8 cellular contexts compared by ENCODE assay signal in genomic region chr11:128695539-128696221, GRCh38. TPM values are rescaled to one million over a fixed set of nuclear protein-coding genes. Genes with fewer than 3 reads are reported as not detected.
DNase-seq lines count a peak whose midpoint lies in the region; ATAC-seq, FAIRE-seq and TF ChIP-seq lines count a peak whose summit lies in the region.

No MANE protein-coding gene starts in this region.

- peaks cover 0 to 2% of the 10 kb centered on the region in 2 donors for H3K27me3 Mint-ChIP-seq in T-cell

- peak overlapping the region; percentile 90 to 94 (median 91) for H3K4me3 Mint-ChIP-seq in T-cell

- peak in 21 of 34 experiments; percentile 22 to 61 (median 41) for DNase-seq in T-cell
- DNase-seq in esophagus squamous epithelium (lab: John Stamatoyannopoulos, UW) = no peak
- DNase-seq in pancreas = no peak
- no peak for DNase-seq in AG08396 (ENCODE audit: low spot score)
- no peak for DNase-seq in COLO829 (ENCODE audit: low spot score)
- DNase-seq in cerebellum (ENCODE audit: low spot score) = no peak

- peaks cover 0 to 78% (median 5%) of the 10 kb centered on the region in 4 donors for H3K27me3 ChIP-seq in esophagus squamous epithelium
- H3K27me3 ChIP-seq in pancreas = peaks cover 0 to 10% (median 0%) of the 10 kb centered on the region in 4 donors

- CTCF ChIA-PET in T-cell (lab: Charles Lee) = interaction anchor here in 1 of 2 donors (0.7 to 1.2 kb wide), 7 partner anchors 9 to 523 kb away, joined by 3 to 10 read pairs (median 3); no protein-coding TSS in a partner anchor

- POLR2A ChIA-PET in T-cell (lab: Charles Lee) = interaction anchor here (0.6 to 1.5 kb wide), 10 partner anchors 10 to 657 kb away, joined by 3 to 4 read pairs (median 3); no protein-coding TSS in a partner anchor

- no peak for FAIRE-seq in pancreas (lab: Jason Lieb, UNC)

- peak overlapping the region; percentile 96 to 97 for H3K27ac Mint-ChIP-seq in T-cell

- WGBS in esophagus squamous epithelium, 2 donors = 54% methylated on average over 6 of the region's 6 CpGs
- WGBS in pancreas, 2 donors = 72 to 73% methylated on average over 6 of the region's 6 CpGs

- peaks cover 65 to 75% (median 65%) of the 10 kb centered on the region in 3 donors for H3K4me1 Mint-ChIP-seq in T-cell

- H3K4me3 ChIP-seq in esophagus squamous epithelium (peak overlapping the region; percentile 34 to 74 (median 56)), pancreas (peak overlapping the region in 2 of 4 donors; percentile 39 to 64)

- no peaks in the 10 kb centered on the region for H3K9me3 ChIP-seq in esophagus squamous epithelium
- H3K9me3 ChIP-seq in pancreas = no peaks in the 10 kb centered on the region

- H3K4me1 ChIP-seq in esophagus squamous epithelium (peaks cover 10 to 63% (median 20%) of the 10 kb centered on the region in 3 donors), pancreas (peaks cover 0 to 13% (median 7%) of the 10 kb centered on the region in 3 donors)

- ATAC-seq in GM18498 (IDR thresholded peaks at IDR 0.05; ENCODE audit: unreplicated experiment) (peak; percentile 33), HG02884 (IDR thresholded peaks at IDR 0.05; ENCODE audit: unreplicated experiment) (peak; percentile 24), T-cell (replicated peaks in 1 of 4) (peak; percentile 51 to 63 (median 53)), pancreas (peak in 3 of 4 donors; percentile 13 to 54 (median 53))

- peak overlapping the region; percentile 76 to 92 (median 86) for H3K27ac ChIP-seq in esophagus squamous epithelium
- H3K27ac ChIP-seq in pancreas = peak overlapping the region in 2 of 4 donors; percentile 62 to 67

- TF ChIP-seq CTCF in esophagus squamous epithelium (IDR thresholded peaks at IDR 0.05) (no peak), pancreas (IDR thresholded peaks at IDR 0.05) (no peak)

- peaks cover 23% of the 10 kb centered on the region for H3K36me3 Mint-ChIP-seq in T-cell

- TF ChIP-seq POLR2A in esophagus squamous epithelium (IDR thresholded peaks at IDR 0.05) = peak in 2 of 4 donors; percentile 12 to 44

- H3K36me3 ChIP-seq in esophagus squamous epithelium (no peaks in the 10 kb centered on the region), pancreas (no peaks in the 10 kb centered on the region)

- intact Hi-C loops in esophagus squamous epithelium (cut with DNase I) (no loop called here), pancreas (cut with DNase I) (no loop called here)

- H3K9me3 Mint-ChIP-seq in T-cell = peaks cover 0 to 3% (median 0%) of the 10 kb centered on the region in 3 donors

RNA-seq across cellular contexts. Expression of gene FLI1, which starts 1.8 kb away (rescaled TPM):
- total RNA-seq in T-cell = 100 to 1,000 TPM in 2 of 5 donors, 10 to 100 TPM in 3; 87.0 to 114 (median 94.6) TPM
- 10 to 100 TPM in 2 of 4 donors, 1 to 10 TPM in 2; 1.5 to 24.6 (median 7.4) TPM for total RNA-seq in esophagus squamous epithelium
- 1 to 10 TPM; 1.3 to 9.3 (median 2.9) TPM for total RNA-seq in pancreas
- 1 to 10 TPM; 1.8 to 3.5 TPM for polyA plus RNA-seq in pancreas
- 7.3 TPM for total RNA-seq in cerebellum

Comparison
In these comparisons a context has a peak if more than half of its experiments do, and no peak if none do; other contexts are left out.
1. DNase-seq: peak in T-cell (21 of 34); none in esophagus squamous epithelium (single experiment), pancreas (0 of 6), AG08396 (single experiment), COLO829 (single experiment) and cerebellum (single experiment).
2. Peak in every context shown above with its lines, with median percentiles within 50 percentile points of each other: ATAC-seq.